Comparison of ENCODE assay signal across 5 cellular contexts in genomic region chr3:186442979-186443378, GRCh38.
DNase-seq lines count a peak whose midpoint lies in the region; ATAC-seq, FAIRE-seq and TF ChIP-seq lines count a peak whose summit lies in the region.
"Not testable (repeated sequence)": the region's sequence is repeated elsewhere in the genome, so short reads cannot be mapped to it uniquely, and the experiment has no call there.

No MANE protein-coding gene starts in this region.

- WGBS in A549 (ENCODE audit: missing lambda C conversion rate): 60% methylated on average over 9 of the region's 9 CpGs
- 79% methylated on average over 9 of the region's 9 CpGs; no CpG with 5 or more reads in 1 of the 2 experiments for WGBS in H1 (ENCODE audit: extremely low coverage in 1 of 2, insufficient coverage in 1 of 2, insufficient read length in 1 of 2, insufficient replicate concordance in 2 of 2, low coverage in 1 of 2, low lambda C conversion rate in 2 of 2, missing lambda C conversion rate in 1 of 2), 2 experiments
- 51% methylated on average over 9 of the region's 9 CpGs for WGBS in HepG2 (ENCODE audit: low lambda C conversion rate)

- H4K91ac ChIP-seq in H1 (replicated peaks; ENCODE audit: insufficient read length, low read length): not testable (repeated sequence)

- in situ Hi-C loops in HepG2 (cut with HindIII; ENCODE audit: extremely low pct_ligation_motif_present, low pct_unique_long_range_greater_than_20kb): not testable (repeated sequence)

- H3K4me1 ChIP-seq in A549; H1 (replicated peaks in 1 of 4; ENCODE audit: control insufficient read depth in 3 of 4, insufficient read depth in 4 of 4, low read length in 3 of 4); HepG2 (ENCODE audit: insufficient read depth, low read length): not testable (repeated sequence)

- CTCF ChIA-PET in A549 (lab: Yijun Ruan, JAX): interaction anchor here (0.6 to 1.5 kb wide), 2 partner anchors 16 to 105 kb away, joined by 3 to 5 read pairs; no protein-coding TSS in a partner anchor
- CTCF ChIA-PET in H1 (lab: Charles Lee; ENCODE audit: partially characterized antibody): interaction anchor here (1.0 kb wide), 2 partner anchors 17 to 19 kb away, joined by 3 read pairs; no protein-coding TSS in a partner anchor
- CTCF ChIA-PET in HepG2 (lab: Yijun Ruan, JAX; ENCODE audit: low intra/inter-chr PET ratio, low total read pairs): not testable (repeated sequence)

- not testable (repeated sequence) for ATAC-seq in A549, HepG2

- POLR2A ChIA-PET in A549 (lab: Yijun Ruan, JAX); HepG2 (lab: Yijun Ruan, JAX): not testable (repeated sequence)
- POLR2A ChIA-PET in H1 (lab: Charles Lee; ENCODE audit: partially characterized antibody): interaction anchor here (0.6 kb wide), 1 partner anchor 14 kb away, joined by 3 read pairs; no protein-coding TSS in a partner anchor

- not testable (repeated sequence) for H3K36me3 ChIP-seq in H1 (ENCODE audit: control insufficient read depth in 2 of 4, insufficient read depth in 4 of 4, low read length in 3 of 4); HepG2 (replicated peaks in 1 of 2; ENCODE audit: control insufficient read depth in 1 of 2, insufficient read depth in 2 of 2, low read length in 2 of 2)

- H3K4ac ChIP-seq in H1 (replicated peaks; ENCODE audit: insufficient read length, low read depth, low read length): not testable (repeated sequence)

- H3K79me2 ChIP-seq in H1 (ENCODE audit: control insufficient read depth in 1 of 2, insufficient read depth in 2 of 2, low read length in 2 of 2); HepG2 (ENCODE audit: insufficient read depth, low read length): not testable (repeated sequence)

- H3K18ac ChIP-seq in H1 (ENCODE audit: extremely low read depth, low read length): not testable (repeated sequence)

- H2AFZ ChIP-seq in H1 (ENCODE audit: low read length); HepG2 (ENCODE audit: low read length): not testable (repeated sequence)

- TF ChIP-seq POLR2A in A549 (IDR thresholded peaks at IDR 0.05; ENCODE audit: low read length); H1 (IDR thresholded peaks at IDR 0.05; ENCODE audit: control extremely low read depth in 1 of 2, low read depth in 2 of 2, low read length in 2 of 2); HepG2 (IDR thresholded peaks at IDR 0.05; ENCODE audit: insufficient read depth in 1 of 2, low read depth in 2 of 2, low read length in 2 of 2): not testable (repeated sequence)

- not testable (repeated sequence) for H3K23ac ChIP-seq in H1 (ENCODE audit: insufficient read length)

- not testable (repeated sequence) for BruUV-seq in HepG2 (replicated peaks; lab: Mats Ljungman, UMichigan)

- H2BK5ac ChIP-seq in H1 (ENCODE audit: low read depth, low read length): not testable (repeated sequence)

- H3K9ac ChIP-seq in H1 (replicated peaks in 1 of 4; ENCODE audit: extremely low read depth in 1 of 4, low read depth in 3 of 4, low read length in 3 of 4); HepG2 (ENCODE audit: insufficient read depth, low read depth, low read length): not testable (repeated sequence)

- not testable (repeated sequence) for TF ChIP-seq CTCF in A549 (IDR thresholded peaks at IDR 0.05); VCaP (conservative IDR thresholded peaks at IDR 0.05); H1 (IDR thresholded peaks at IDR 0.05; ENCODE audit: control extremely low read depth in 1 of 3, insufficient read depth in 1 of 3, low read depth in 1 of 3, low read length in 3 of 3); HepG2 (CRISPR knock-in tag; IDR thresholded peaks at IDR 0.05)

- not testable (repeated sequence) for H3K4me3 ChIP-seq in A549; H1 (ENCODE audit: extremely low read depth in 1 of 4, insufficient read depth in 2 of 4, low read depth in 3 of 4, low read length in 4 of 4); HepG2 (replicated peaks in 1 of 3; ENCODE audit: insufficient read depth in 1 of 3, low read depth in 2 of 3, low read length in 3 of 3)

- H3K79me1 ChIP-seq in H1 (ENCODE audit: low read depth, low read length): not testable (repeated sequence)

- not testable (repeated sequence) for H2BK12ac ChIP-seq in H1 (ENCODE audit: low read depth, low read length)

- H2BK120ac ChIP-seq in H1 (replicated peaks; ENCODE audit: low read depth, low read length): not testable (repeated sequence)

- not testable (repeated sequence) for FAIRE-seq in A549 (lab: Jason Lieb, UNC); H1 (lab: Jason Lieb, UNC); HepG2 (lab: Jason Lieb, UNC)

- not testable (repeated sequence) for H2BK15ac ChIP-seq in H1 (ENCODE audit: low read length)

- H3K14ac ChIP-seq in H1 (ENCODE audit: insufficient read length): not testable (repeated sequence)

- intact Hi-C loops in HepG2 (cut with micrococcal nuclease; ENCODE audit: unreplicated experiment): not testable (repeated sequence)

- not testable (repeated sequence) for H2AK5ac ChIP-seq in H1 (ENCODE audit: low read depth, low read length)

- H3K4me2 ChIP-seq in A549; H1 (ENCODE audit: insufficient read depth in 1 of 2, low read depth in 2 of 2, low read length in 2 of 2); HepG2 (ENCODE audit: low read depth, low read length): not testable (repeated sequence)

- TF ChIP-seq EP300 in A549 (IDR thresholded peaks at IDR 0.05); Ishikawa (IDR thresholded peaks at IDR 0.05; ENCODE audit: borderline replicate concordance); H1 (IDR thresholded peaks at IDR 0.05; ENCODE audit: borderline replicate concordance in 1 of 2, low read depth in 2 of 2, low read length in 2 of 2); HepG2 (IDR thresholded peaks at IDR 0.05; ENCODE audit: low read depth in 2 of 2, low read length in 2 of 2); HepG2 (CRISPR knock-in tag; IDR thresholded peaks at IDR 0.05; ENCODE audit: borderline replicate concordance): not testable (repeated sequence)

- not testable (repeated sequence) for H2BK20ac ChIP-seq in H1 (ENCODE audit: low read length)

- H3K27ac ChIP-seq in A549; H1 (ENCODE audit: low read depth, low read length); HepG2 (ENCODE audit: extremely low read length, insufficient read depth, low read length): not testable (repeated sequence)
- peak overlapping the region; percentile 18; the same call in 1 of the 2 replicates for H3K27ac ChIP-seq in VCaP

- DNase-seq in A549 (ENCODE audit: low read depth in 1 of 2, low spot score in 1 of 2); H1 (ENCODE audit: low read depth in 1 of 2, low spot score in 2 of 2); HepG2 (ENCODE audit: low spot score): not testable (repeated sequence)

- H4K5ac ChIP-seq in H1 (ENCODE audit: insufficient read length, low read depth, low read length): not testable (repeated sequence)

- H4K8ac ChIP-seq in H1 (ENCODE audit: extremely low read depth, insufficient read depth, low read length): not testable (repeated sequence)

- not testable (repeated sequence) for H3K9me3 ChIP-seq in A549; H1 (ENCODE audit: insufficient read depth in 2 of 2, low read depth in 1 of 2, low read length in 1 of 2); HepG2 (ENCODE audit: low read length)

- not testable (repeated sequence) for TF ChIP-seq RAD21 in A549 (conservative IDR thresholded peaks at IDR 0.05 in 1 of 2, IDR thresholded peaks at IDR 0.05 in 1 of 2); Ishikawa (IDR thresholded peaks at IDR 0.05; ENCODE audit: low read depth); H1 (IDR thresholded peaks at IDR 0.05 in 1 of 2, conservative IDR thresholded peaks at IDR 0.05 in 1 of 2; ENCODE audit: low read depth in 2 of 2, low read length in 2 of 2); HepG2 (CRISPR knock-in tag; IDR thresholded peaks at IDR 0.05)

- H4K20me1 ChIP-seq in H1 (replicated peaks in 1 of 2; ENCODE audit: control insufficient read depth in 1 of 2, insufficient read depth in 2 of 2, low read length in 2 of 2); HepG2 (ENCODE audit: insufficient read depth, low read length): not testable (repeated sequence)

- not testable (repeated sequence) for H3K23me2 ChIP-seq in H1 (ENCODE audit: low read depth, low read length)

- not testable (repeated sequence) for H3K56ac ChIP-seq in H1 (replicated peaks; ENCODE audit: insufficient read length, low read depth, low read length)

- not testable (repeated sequence) for H3K27me3 ChIP-seq in H1 (replicated peaks in 1 of 4; ENCODE audit: control insufficient read depth in 3 of 4, extremely low read depth in 1 of 4, insufficient read depth in 3 of 4, low read length in 3 of 4); HepG2 (ENCODE audit: control insufficient read depth in 1 of 2, insufficient read depth in 2 of 2, low read length in 2 of 2)

TF ChIP-seq in A549, 52 proteins besides CTCF, POLR2A, EP300 and RAD21:
- peak; percentile 70 for TF ChIP-seq MAFK (IDR thresholded peaks at IDR 0.05; ENCODE audit: partially characterized antibody)

TF ChIP-seq in H1, 55 proteins besides CTCF, POLR2A, EP300 and RAD21:
- TF ChIP-seq MAFK (IDR thresholded peaks at IDR 0.05; ENCODE audit: low read depth, low read length): 0 out of 2 replicates have a peak, but pooled peaks have one; percentile 18

TF ChIP-seq in HepG2, 621 proteins besides CTCF, POLR2A, EP300 and RAD21:
- peak; percentile 53 to 78 for TF ChIP-seq MAFK (conservative IDR thresholded peaks at IDR 0.05 in 1 of 2, IDR thresholded peaks at IDR 0.05 in 1 of 2; ENCODE audit: low read length in 2 of 2)
- TF ChIP-seq MAFF (IDR thresholded peaks at IDR 0.05; ENCODE audit: low read depth, low read length): peak; percentile 66
